ENCODE assay signal across 11 cellular contexts in the genomic region with DNA sequence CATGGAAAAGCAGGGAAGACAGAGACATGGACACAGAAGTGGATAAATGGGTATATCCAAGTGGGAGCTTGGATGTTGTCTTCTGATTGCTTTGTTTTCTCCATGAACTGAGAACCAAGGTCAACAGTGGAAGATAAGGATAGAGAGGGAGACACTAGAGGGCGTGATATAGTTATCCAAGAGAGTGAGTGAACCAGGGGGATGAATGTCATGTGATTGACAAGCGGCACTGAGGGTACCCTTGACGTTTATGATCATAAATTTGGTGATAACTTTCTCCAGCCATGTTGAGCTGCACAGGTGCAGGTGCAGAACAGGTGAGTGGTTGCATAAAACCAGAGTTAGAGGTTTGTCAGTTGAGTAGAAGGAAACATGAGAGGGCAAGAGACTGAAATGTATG. TPM values are rescaled to one million over a fixed set of nuclear protein-coding genes. Genes with fewer than 3 reads are reported as not detected.
DNase-seq lines count a peak whose midpoint lies in the region; ATAC-seq, FAIRE-seq and TF ChIP-seq lines count a peak whose summit lies in the region.
"Had no signal": no experiment of that assay in that cellular context is flagged by ENCODE, and none has a peak within 500 bp of the region (broad histone marks: within the 10 kb centered on the region; RNA-seq: fewer than 3 reads in every experiment).

No MANE protein-coding gene starts in this region.

- ATAC-seq in stimulated activated memory B cell treated with anti-CD40 and anti-IgM and Interleukin-4, amounts not matched to agents 10 μg/mL and 1 μg/mL and 100 μg/mL, for 72 hours, result peak; percentile 43

- TF ChIP-seq CTCF in bronchial epithelial cell (IDR thresholded peaks at IDR 0.05; ENCODE audit: insufficient read depth, low read length, severe bottlenecking), result peak; percentile 41
- peak in 1 of 3 experiments; percentile 16 for TF ChIP-seq CTCF in ascending aorta (IDR thresholded peaks at IDR 0.05)

- H3K4me1 ChIP-seq in ascending aorta, result no peaks in the 10 kb centered on the region

- H3K4me1 Mint-ChIP-seq in stimulated activated memory B cell treated with anti-CD40 and anti-IgM and Interleukin-4, amounts not matched to agents 10 μg/mL and 1 μg/mL and 100 μg/mL, for 72 hours, result no peaks in the 10 kb centered on the region
- H3K4me1 Mint-ChIP-seq: activated naive CD4-positive, alpha-beta T cell treated with anti-CD3 and anti-CD28 coated beads, Interleukin-2, amount 10 ng/mL, durations not matched to agents 7 days and 5 days had no signal

- peak; percentile 33 for DNase-seq in activated CD8-positive, alpha-beta memory T cell treated with anti-CD3 and anti-CD28 coated beads, Interleukin-2, amount 50 U/mL, for 48 hours
- DNase-seq in activated CD8-positive, alpha-beta memory T cell treated with anti-CD3 and anti-CD28 coated beads, Interleukin-2, amount 50 U/mL, for 4 hours, result no peak
- DNase-seq in M059J (ENCODE audit: low read depth), result peak; percentile 33
- DNase-seq in bronchial epithelial cell (ENCODE audit: low read depth), result peak; percentile 21
- no peak for DNase-seq in iPS-NIHi7 (ENCODE audit: extremely low spot score)
- DNase-seq in germinal center (ENCODE audit: low spot score), result no peak
- no peak for DNase-seq in ascending aorta (ENCODE audit: low spot score in 2 of 2)
- DNase-seq: activated naive CD4-positive, alpha-beta T cell treated with anti-CD3 and anti-CD28 coated beads, Interleukin-2, amount 10 ng/mL, durations not matched to agents 7 days and 5 days; IMR-90 had no signal

- no peak overlapping the region for H3K27ac ChIP-seq in ascending aorta

- FAIRE-seq in bronchial epithelial cell (lab: Jason Lieb, UNC), result no peak

- H3K27me3 ChIP-seq in bronchial epithelial cell (ENCODE audit: control insufficient read depth, insufficient read depth, low read length), result peaks cover 1% of the 10 kb centered on the region
- no peaks in the 10 kb centered on the region for H3K27me3 ChIP-seq in ascending aorta

- H3K36me3 Mint-ChIP-seq in stimulated activated memory B cell treated with anti-CD40 and anti-IgM and Interleukin-4, amounts not matched to agents 10 μg/mL and 1 μg/mL and 100 μg/mL, for 72 hours, result no peaks in the 10 kb centered on the region
- H3K36me3 Mint-ChIP-seq: activated naive CD4-positive, alpha-beta T cell treated with anti-CD3 and anti-CD28 coated beads, Interleukin-2, amount 10 ng/mL, durations not matched to agents 7 days and 5 days had no signal

- H3K36me3 ChIP-seq in bronchial epithelial cell (ENCODE audit: control insufficient read depth, insufficient read depth, low read length), result no peaks in the 10 kb centered on the region
- H3K36me3 ChIP-seq in ascending aorta, result no peaks in the 10 kb centered on the region

- H3K4me3 ChIP-seq in bronchial epithelial cell (ENCODE audit: low read depth, low read length) (no peak overlapping the region), ascending aorta (no peak overlapping the region)

- no peak overlapping the region for H3K27ac Mint-ChIP-seq in stimulated activated memory B cell treated with anti-CD40 and anti-IgM and Interleukin-4, amounts not matched to agents 10 μg/mL and 1 μg/mL and 100 μg/mL, for 72 hours
- H3K27ac Mint-ChIP-seq: activated naive CD4-positive, alpha-beta T cell treated with anti-CD3 and anti-CD28 coated beads, Interleukin-2, amount 10 ng/mL, durations not matched to agents 7 days and 5 days; T-helper 1 cell treated with Interleukin-12 subunit alpha and Interleukin-12 subunit beta and Interleukin-4 antibody, amounts not matched to agents 30 μg/mL and 1 μg/mL, for 36 hours had no signal

- no peak overlapping the region for H3K4me3 Mint-ChIP-seq in stimulated activated memory B cell treated with anti-CD40 and anti-IgM and Interleukin-4, amounts not matched to agents 10 μg/mL and 1 μg/mL and 100 μg/mL, for 72 hours
- H3K4me3 Mint-ChIP-seq: activated naive CD4-positive, alpha-beta T cell treated with anti-CD3 and anti-CD28 coated beads, Interleukin-2, amount 10 ng/mL, durations not matched to agents 7 days and 5 days; T-helper 1 cell treated with Interleukin-12 subunit alpha and Interleukin-12 subunit beta and Interleukin-4 antibody, amounts not matched to agents 30 μg/mL and 1 μg/mL, for 36 hours had no signal

- intact Hi-C loops in ascending aorta (cut with DNase I), result no loop called here

- H3K9me3 ChIP-seq in ascending aorta, result peaks cover 0 to 9% of the 10 kb centered on the region in 2 donors

- peaks cover 8% of the 10 kb centered on the region for H3K27me3 Mint-ChIP-seq in stimulated activated memory B cell treated with anti-CD40 and anti-IgM and Interleukin-4, amounts not matched to agents 10 μg/mL and 1 μg/mL and 100 μg/mL, for 72 hours

- H3K9me3 Mint-ChIP-seq in stimulated activated memory B cell treated with anti-CD40 and anti-IgM and Interleukin-4, amounts not matched to agents 10 μg/mL and 1 μg/mL and 100 μg/mL, for 72 hours, result no peaks in the 10 kb centered on the region
- H3K9me3 Mint-ChIP-seq: activated naive CD4-positive, alpha-beta T cell treated with anti-CD3 and anti-CD28 coated beads, Interleukin-2, amount 10 ng/mL, durations not matched to agents 7 days and 5 days; T-helper 1 cell treated with Interleukin-12 subunit alpha and Interleukin-12 subunit beta and Interleukin-4 antibody, amounts not matched to agents 30 μg/mL and 1 μg/mL, for 36 hours had no signal

RNA-seq across cellular contexts. Expression of gene EBF4, which starts 20.7 kb away (rescaled TPM):
- 1.1 and 1.5 TPM in 2 replicates for total RNA-seq in M059J (2014; rRNA removed; shearing (Covaris generic))
- 0.64 and 1.3 TPM in 2 replicates for total RNA-seq in bronchial epithelial cell
- total RNA-seq in ascending aorta, result 19.2 TPM

RNA-seq across cellular contexts. Expression of gene IDH3B, which starts 49.3 kb away (rescaled TPM):
- total RNA-seq in M059J (2014; rRNA removed; shearing (Covaris generic)), result 206 and 210 TPM in 2 replicates
- total RNA-seq in bronchial epithelial cell (96.0 and 103 TPM in 2 replicates), ascending aorta (24.9 TPM)

Comparison
In these comparisons a context has a peak if more than half of its experiments do, and no peak if none do; other contexts are left out.
1. DNase-seq: peak in activated CD8-positive, alpha-beta memory T cell treated with anti-CD3 and anti-CD28 coated beads, Interleukin-2, amount 50 U/mL, for 48 hours (single experiment), M059J (single experiment) and bronchial epithelial cell (single experiment); none in activated CD8-positive, alpha-beta memory T cell treated with anti-CD3 and anti-CD28 coated beads, Interleukin-2, amount 50 U/mL, for 4 hours (single experiment), iPS-NIHi7 (single experiment), germinal center (single experiment) and ascending aorta (0 of 2).